ENCODE assay signal across 1 cellular context in genomic region chr3:187186801-187187421, GRCh38.
A peak's percentile ranks its signal among the peaks of the same experiment; 100 is the strongest.
TF ChIP-seq lines count a peak whose summit lies in the region.

No MANE protein-coding gene starts in this region.

TF ChIP-seq in K562, 482 proteins besides CTCF, POLR2A, EP300 and RAD21 (continued from another document and continues in another):
- TF ChIP-seq ZNF23 (CRISPR knock-in tag; IDR thresholded peaks at IDR 0.05): no peak
- peak; percentile 53; the same call in 1 of the 2 replicates for TF ChIP-seq MAFK (IDR thresholded peaks at IDR 0.05; ENCODE audit: low read length)
- no peak for TF ChIP-seq BCLAF1 (IDR thresholded peaks at IDR 0.05; ENCODE audit: borderline replicate concordance in 1 of 2, control insufficient read depth in 1 of 2, low read depth in 2 of 2, low read length in 1 of 2)
- TF ChIP-seq CBX3 (IDR thresholded peaks at IDR 0.05; ENCODE audit: borderline replicate concordance in 1 of 2, low read length in 2 of 2): no peak
- no peak for TF ChIP-seq ZC3H11A (IDR thresholded peaks at IDR 0.05; ENCODE audit: low read depth, low read length)
- TF ChIP-seq NCOR1 (IDR thresholded peaks at IDR 0.05): peak; percentile 38; the same call in 1 of the 2 replicates
- TF ChIP-seq ZNF134 (CRISPR knock-in tag; conservative IDR thresholded peaks at IDR 0.05): no peak
- TF ChIP-seq PRPF4 (IDR thresholded peaks at IDR 0.05; ENCODE audit: insufficient read depth, low read depth, low read length, poor library complexity, severe bottlenecking): no peak
- no peak for TF ChIP-seq DLX4 (CRISPR knock-in tag; IDR thresholded peaks at IDR 0.05)
- no peak for TF ChIP-seq SOX6 (IDR thresholded peaks at IDR 0.05)
- no peak for TF ChIP-seq ZBTB9 (CRISPR knock-in tag; IDR thresholded peaks at IDR 0.05)
- peak; percentile 23 for TF ChIP-seq PRDM10 (IDR thresholded peaks at IDR 0.05; ENCODE audit: partially characterized antibody)
- no peak for TF ChIP-seq TARDBP (IDR thresholded peaks at IDR 0.05)
- no peak for TF ChIP-seq ZNF57 (CRISPR knock-in tag; IDR thresholded peaks at IDR 0.05)
- no peak for TF ChIP-seq HBP1 (CRISPR knock-in tag; IDR thresholded peaks at IDR 0.05)
- TF ChIP-seq SIX5 (IDR thresholded peaks at IDR 0.05; ENCODE audit: borderline replicate concordance in 1 of 2, insufficient read depth in 1 of 2, low read depth in 1 of 2, low read length in 2 of 2): no peak
- TF ChIP-seq CHD1 (IDR thresholded peaks at IDR 0.05; ENCODE audit: low read length): no peak
- TF ChIP-seq ZNF740 (CRISPR knock-in tag; IDR thresholded peaks at IDR 0.05): no peak
- no peak for TF ChIP-seq ZNF740 (tag; IDR thresholded peaks at IDR 0.05)
- TF ChIP-seq ZNF589 (CRISPR knock-in tag; IDR thresholded peaks at IDR 0.05; ENCODE audit: low read depth): no peak
- TF ChIP-seq CREB5 (CRISPR knock-in tag; IDR thresholded peaks at IDR 0.05): no peak
- TF ChIP-seq CHD2 (IDR thresholded peaks at IDR 0.05; ENCODE audit: low read depth, low read length): no peak
- no peak for TF ChIP-seq GABPB1 (CRISPR knock-in tag; IDR thresholded peaks at IDR 0.05)
- no peak for TF ChIP-seq SNIP1 (IDR thresholded peaks at IDR 0.05; ENCODE audit: low read depth)
- TF ChIP-seq ATF6 (CRISPR knock-in tag; IDR thresholded peaks at IDR 0.05): no peak
- no peak for TF ChIP-seq ZNF780A (CRISPR knock-in tag; IDR thresholded peaks at IDR 0.05)
- peak in 1 of 2 experiments; percentile 89; a peak in 1 of 4 replicates for TF ChIP-seq SRF (CRISPR knock-in tag; IDR thresholded peaks at IDR 0.05)
- 0 out of 2 replicates have a peak, but pooled peaks have one; percentile 28 for TF ChIP-seq SMAD4 (CRISPR knock-in tag; conservative IDR thresholded peaks at IDR 0.05)
- no peak for TF ChIP-seq NUFIP1 (IDR thresholded peaks at IDR 0.05; ENCODE audit: partially characterized antibody)
- no peak for TF ChIP-seq PBX2 (CRISPR knock-in tag; IDR thresholded peaks at IDR 0.05; ENCODE audit: low read depth)
- TF ChIP-seq PBX2 (tag; conservative IDR thresholded peaks at IDR 0.05; ENCODE audit: low read depth): no peak
- no peak for TF ChIP-seq BCOR (IDR thresholded peaks at IDR 0.05)
- TF ChIP-seq GTF2B (IDR thresholded peaks at IDR 0.05; ENCODE audit: extremely low read depth, insufficient read length): no peak
- no peak for TF ChIP-seq XRCC4 (IDR thresholded peaks at IDR 0.05; ENCODE audit: extremely low read depth, insufficient read depth, insufficient read length)
- no peak for TF ChIP-seq ATF2 (CRISPR knock-in tag; IDR thresholded peaks at IDR 0.05)
- TF ChIP-seq MITF (IDR thresholded peaks at IDR 0.05): no peak
- TF ChIP-seq CTBP1 (IDR thresholded peaks at IDR 0.05; ENCODE audit: borderline replicate concordance): no peak
